8 cellular contexts compared by ENCODE assay signal in genomic region chr5:73437126-73438047, GRCh38. TPM values are rescaled to one million over a fixed set of nuclear protein-coding genes. Genes with fewer than 3 reads are reported as not detected.
DNase-seq lines count a peak whose midpoint lies in the region; ATAC-seq and TF ChIP-seq lines count a peak whose summit lies in the region.

No MANE protein-coding gene starts in this region.

- H3K36me3 Mint-ChIP-seq in CD8-positive, alpha-beta T cell, result no peaks in the 10 kb centered on the region

- ATAC-seq in CD8-positive, alpha-beta T cell, result no peak
- ATAC-seq in GM21526 (IDR thresholded peaks at IDR 0.05; ENCODE audit: low FRiP score, unreplicated experiment), result no peak

- no peaks in the 10 kb centered on the region for H3K36me3 ChIP-seq in CD8-positive, alpha-beta T cell (ENCODE audit: insufficient read depth, low read length)
- H3K36me3 ChIP-seq in kidney epithelial cell (ENCODE audit: control insufficient read depth, insufficient read depth, low read length), result no peaks in the 10 kb centered on the region
- no peaks in the 10 kb centered on the region for H3K36me3 ChIP-seq in transverse colon

- peaks cover 14% of the 10 kb centered on the region for H3K4me1 Mint-ChIP-seq in CD8-positive, alpha-beta T cell (ENCODE audit: low read depth)

- CTCF ChIA-PET in CD8-positive, alpha-beta T cell (lab: Charles Lee), result no interaction called here

- H3K9me3 ChIP-seq in CD8-positive, alpha-beta T cell (ENCODE audit: low read length), result no peaks in the 10 kb centered on the region
- no peaks in the 10 kb centered on the region for H3K9me3 ChIP-seq in transverse colon

- no peak for TF ChIP-seq POLR2A in transverse colon (IDR thresholded peaks at IDR 0.05)

- intact Hi-C loops in CD8-positive, alpha-beta T cell (cut with DNase I, micrococcal nuclease), result loop anchor here in 1 of 2 experiments (1.0 to 5.0 kb wide), 2 partner anchors 18 to 55 kb away; no protein-coding TSS in a partner anchor
- intact Hi-C loops in transverse colon (cut with DNase I; ENCODE audit: low total_unique reads), result no loop called here

- H3K4me3 Mint-ChIP-seq in CD8-positive, alpha-beta T cell, result peak overlapping the region; percentile 59

- no peaks in the 10 kb centered on the region for H3K9me3 Mint-ChIP-seq in CD8-positive, alpha-beta T cell

- peaks cover 67% of the 10 kb centered on the region for H3K27me3 ChIP-seq in CD8-positive, alpha-beta T cell (ENCODE audit: insufficient read depth, low read length)
- H3K27me3 ChIP-seq in kidney epithelial cell (ENCODE audit: control insufficient read depth, insufficient read depth, low read length) (no peaks in the 10 kb centered on the region), transverse colon (peaks cover 99% of the 10 kb centered on the region)

- WGBS in transverse colon (ENCODE audit: low coverage in 1 of 2), 2 donors, result 0 to 8% methylated on average over 1 to 48 of the region's 76 CpGs

- POLR2A ChIA-PET in CD8-positive, alpha-beta T cell (lab: Charles Lee), result no interaction called here

- DNase-seq in CD8-positive, alpha-beta T cell, result no peak
- DNase-seq in LNCaP clone FGC (ENCODE audit: low read depth), result peak; percentile 71
- DNase-seq in astrocyte of the spinal cord (ENCODE audit: low read depth, low spot score), result peak; percentile 91
- peak; percentile 49 for DNase-seq in kidney epithelial cell (ENCODE audit: low read depth)
- peak; percentile 55 for DNase-seq in transverse colon
- no peak for DNase-seq in stimulated activated naive CD4-positive, alpha-beta T cell treated with Interleukin-2 at 50 U/mL for 16 hours (lab: John Stamatoyannopoulos, UW)
- no peak for DNase-seq in Ammon's horn (ENCODE audit: low spot score)

- TF ChIP-seq CTCF in CD8-positive, alpha-beta T cell (IDR thresholded peaks at IDR 0.05), result no peak
- TF ChIP-seq CTCF in LNCaP clone FGC (IDR thresholded peaks at IDR 0.05; ENCODE audit: control insufficient read depth, extremely low read depth, insufficient read depth) (peak; percentile 55), astrocyte of the spinal cord (IDR thresholded peaks at IDR 0.05; ENCODE audit: low read depth, low read length) (peak; percentile 70), kidney epithelial cell (IDR thresholded peaks at IDR 0.05; ENCODE audit: insufficient read depth, low read length, poor library complexity, severe bottlenecking) (peak; percentile 52), transverse colon (IDR thresholded peaks at IDR 0.05) (peak in 2 of 5 experiments; percentile 17 to 19)

- TF ChIP-seq EP300 in transverse colon (IDR thresholded peaks at IDR 0.05; ENCODE audit: low read depth), result no peak

- no peak overlapping the region for H3K4me3 ChIP-seq in CD8-positive, alpha-beta T cell (ENCODE audit: low read depth, low read length)
- H3K4me3 ChIP-seq in LNCaP clone FGC (ENCODE audit: low read depth, low read length) (peak overlapping the region; percentile 38), astrocyte of the spinal cord (ENCODE audit: low read depth, low read length) (peak overlapping the region; percentile 27), kidney epithelial cell (ENCODE audit: low read depth, low read length) (peak overlapping the region; percentile 46), transverse colon (peak overlapping the region in 3 of 4 donors; percentile 13 to 46 (median 26))

- in situ Hi-C loops in astrocyte of the spinal cord (cut with HindIII; ENCODE audit: low sequenced_read_pairs), result no loop called here
- in situ Hi-C loops in transverse colon (cut with MboI; ENCODE audit: low pct_ligation_motif_present in 1 of 4, low pct_unique_long_range_greater_than_20kb in 1 of 4, low sequenced_read_pairs in 3 of 4), result loop anchor here (10.0 to 25.0 kb wide), 4 partner anchors 125 to 225 kb away; no protein-coding TSS in a partner anchor

- no peak overlapping the region for H3K27ac ChIP-seq in CD8-positive, alpha-beta T cell (ENCODE audit: low read depth, low read length)
- H3K27ac ChIP-seq in transverse colon, result no peak overlapping the region

- H3K27me3 Mint-ChIP-seq in CD8-positive, alpha-beta T cell (ENCODE audit: low read depth), result peaks cover 81% of the 10 kb centered on the region

- H3K27ac Mint-ChIP-seq in CD8-positive, alpha-beta T cell, result no peak overlapping the region

- peaks cover 15% of the 10 kb centered on the region for H3K4me1 ChIP-seq in CD8-positive, alpha-beta T cell (ENCODE audit: insufficient read depth, low read length)
- peaks cover 9 to 21% (median 19%) of the 10 kb centered on the region in 4 donors for H3K4me1 ChIP-seq in transverse colon

RNA-seq across cellular contexts. Expression of gene FOXD1, which starts 11.2 kb away (rescaled TPM):
- under 1 TPM in 1 of 2 experiments, not detected in 1; 0.35 TPM for total RNA-seq in CD8-positive, alpha-beta T cell
- total RNA-seq in kidney epithelial cell, result 14.7 and 22.0 TPM in 2 replicates
- not detected for total RNA-seq in transverse colon

Comparison
In these comparisons a context has a peak if more than half of its experiments do, and no peak if none do; other contexts are left out.
1. DNase-seq: peak in LNCaP clone FGC (single experiment), astrocyte of the spinal cord (single experiment), kidney epithelial cell (single experiment) and transverse colon (single experiment); none in CD8-positive, alpha-beta T cell (0 of 7), stimulated activated naive CD4-positive, alpha-beta T cell treated with Interleukin-2 at 50 U/mL for 16 hours (single experiment) and Ammon's horn (single experiment).
2. RNA of gene FOXD1, which starts 11.2 kb away (total RNA-seq): 14.7 to 22.0 TPM in kidney epithelial cell; 0.35 TPM in CD8-positive, alpha-beta T cell and not detected in transverse colon; every median in the first group is over 10 times any median in the second.